16 cellular contexts compared by ENCODE assay signal in the genomic region with DNA sequence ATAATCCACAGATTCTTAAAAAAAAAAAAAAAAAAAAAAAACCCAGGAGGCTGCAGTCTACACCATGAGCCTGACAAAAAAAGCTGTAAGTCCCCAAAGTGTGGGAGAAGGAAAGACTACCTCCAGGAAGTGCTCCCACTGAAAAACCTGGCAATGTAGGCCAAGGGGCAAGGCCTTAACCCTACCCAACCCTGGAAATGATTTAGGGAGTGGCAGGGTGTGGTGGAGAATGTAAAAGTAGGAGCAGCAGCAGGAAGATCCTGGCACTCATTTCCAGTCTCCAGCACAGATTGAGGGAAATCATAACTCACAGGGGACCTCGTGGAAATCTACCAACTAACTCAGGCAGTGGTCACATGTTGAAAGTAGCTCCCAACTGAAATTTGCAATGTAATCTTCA.
DNase-seq lines count a peak whose midpoint lies in the region; ATAC-seq, FAIRE-seq and TF ChIP-seq lines count a peak whose summit lies in the region.
"Had no signal": no experiment of that assay in that cellular context is flagged by ENCODE, and none has a peak within 500 bp of the region (broad histone marks: within the 10 kb centered on the region; RNA-seq: fewer than 3 reads in every experiment).

No MANE protein-coding gene starts in this region.

- peak; percentile 16 for TF ChIP-seq POLR2A in transverse colon (IDR thresholded peaks at IDR 0.05)

- H3K27ac ChIP-seq in transverse colon (peak overlapping the region; percentile 74 to 80 (median 78)), pancreas (no peak overlapping the region)
- H3K27ac ChIP-seq: BLaER1 treated with 17β-estradiol and CSF1 and Interleukin-3, amounts not matched to agents 10 nM and 100 nM had no signal

- no peak for TF ChIP-seq CTCF in bronchial epithelial cell (IDR thresholded peaks at IDR 0.05; ENCODE audit: insufficient read depth, low read length, severe bottlenecking)
- TF ChIP-seq CTCF in transverse colon (IDR thresholded peaks at IDR 0.05), result no peak
- no peak for TF ChIP-seq CTCF in pancreas (IDR thresholded peaks at IDR 0.05)

- H3K4me3 ChIP-seq in MG63 (no peak overlapping the region), bronchial epithelial cell (ENCODE audit: low read depth, low read length) (no peak overlapping the region), transverse colon (no peak overlapping the region), pancreas (no peak overlapping the region)
- H3K4me3 ChIP-seq: BLaER1 treated with 17β-estradiol and CSF1 and Interleukin-3, amounts not matched to agents 10 nM and 100 nM had no signal

- intact Hi-C loops in transverse colon (cut with DNase I; ENCODE audit: low total_unique reads) (no loop called here), pancreas (cut with DNase I) (no loop called here)

- no peaks in the 10 kb centered on the region for H3K9me3 ChIP-seq in MG63
- no peaks in the 10 kb centered on the region for H3K9me3 ChIP-seq in transverse colon
- no peaks in the 10 kb centered on the region for H3K9me3 ChIP-seq in pancreas
- H3K9me3 ChIP-seq: BLaER1 treated with 17β-estradiol and CSF1 and Interleukin-3, amounts not matched to agents 10 nM and 100 nM; SK-N-SH had no signal

- ATAC-seq in pancreas, result no peak
- ATAC-seq: CD8-positive, alpha-beta T cell had no signal

- in situ Hi-C loops in transverse colon (cut with MboI; ENCODE audit: low pct_ligation_motif_present in 1 of 4, low pct_unique_long_range_greater_than_20kb in 1 of 4, low sequenced_read_pairs in 3 of 4), result no loop called here

- H3K36me3 ChIP-seq in MG63 (no peaks in the 10 kb centered on the region), bronchial epithelial cell (ENCODE audit: control insufficient read depth, insufficient read depth, low read length) (no peaks in the 10 kb centered on the region), transverse colon (no peaks in the 10 kb centered on the region), pancreas (no peaks in the 10 kb centered on the region)
- H3K36me3 ChIP-seq: BLaER1 treated with 17β-estradiol and CSF1 and Interleukin-3, amounts not matched to agents 10 nM and 100 nM had no signal

- FAIRE-seq in bronchial epithelial cell (lab: Jason Lieb, UNC), result peak; percentile 13
- FAIRE-seq in pancreas (lab: Jason Lieb, UNC), result no peak

- H3K27me3 ChIP-seq in MG63 (no peaks in the 10 kb centered on the region), bronchial epithelial cell (ENCODE audit: control insufficient read depth, insufficient read depth, low read length) (no peaks in the 10 kb centered on the region), transverse colon (no peaks in the 10 kb centered on the region), pancreas (no peaks in the 10 kb centered on the region)
- H3K27me3 ChIP-seq: BLaER1 treated with 17β-estradiol and CSF1 and Interleukin-3, amounts not matched to agents 10 nM and 100 nM had no signal

- H3K4me1 ChIP-seq in transverse colon (peaks cover 0 to 24% (median 14%) of the 10 kb centered on the region in 4 donors), pancreas (no peaks in the 10 kb centered on the region)
- H3K4me1 ChIP-seq: BLaER1 treated with 17β-estradiol and CSF1 and Interleukin-3, amounts not matched to agents 10 nM and 100 nM had no signal

- TF ChIP-seq EP300 in transverse colon (IDR thresholded peaks at IDR 0.05; ENCODE audit: low read depth), result peak; percentile 39

- DNase-seq in MG63 (peak; percentile 1), bronchial epithelial cell (ENCODE audit: low read depth) (no peak), mucosa of gallbladder (ENCODE audit: low spot score) (peak; percentile 32), transverse colon (peak; percentile 81), pancreas (no peak), kidney tubule cell (ENCODE audit: low spot score) (no peak)
- DNase-seq in activated CD4-positive, alpha-beta T cell treated with anti-CD3 and anti-CD28 coated beads, Interleukin-2, amount 50 U/mL, for 1 hour, result no peak
- DNase-seq: Calu3; CD8-positive, alpha-beta T cell; DMS79; Karpas-422; NCI-H1105; NCI-H2081; SHP77 treated with DMSO at 0.1 percent for 48 hours; SK-N-SH had no signal

- 13% methylated on average over 1 of the region's 1 CpG; no CpG with 5 or more reads in 1 of the 2 donors for WGBS in transverse colon (ENCODE audit: low coverage in 1 of 2), 2 donors
- 45 to 48% methylated on average over 1 of the region's 1 CpG for WGBS in pancreas, 2 donors

Comparison
In these comparisons a context has a peak if more than half of its experiments do, and no peak if none do; other contexts are left out.
1. DNase-seq: peak in MG63 (single experiment), mucosa of gallbladder (single experiment) and transverse colon (single experiment); none in bronchial epithelial cell (single experiment), pancreas (0 of 6), kidney tubule cell (single experiment) and activated CD4-positive, alpha-beta T cell treated with anti-CD3 and anti-CD28 coated beads, Interleukin-2, amount 50 U/mL, for 1 hour (single experiment).
2. H3K27ac ChIP-seq: peak in transverse colon (4 of 4); none in pancreas (0 of 4).